ENCODE assay signal across 15 cellular contexts in genomic region chr12:95944108-95944704, GRCh38. TPM values are rescaled to one million over a fixed set of nuclear protein-coding genes. Genes with fewer than 3 reads are reported as not detected.
DNase-seq lines count a peak whose midpoint lies in the region; ATAC-seq and TF ChIP-seq lines count a peak whose summit lies in the region.
"Had no signal": no experiment of that assay in that cellular context is flagged by ENCODE, and none has a peak within 500 bp of the region (broad histone marks: within the 10 kb centered on the region; RNA-seq: fewer than 3 reads in every experiment).

No MANE protein-coding gene starts in this region.

- H3K27me3 Mint-ChIP-seq in MCF 10A (ENCODE audit: insufficient read depth, unreplicated experiment) (peaks cover 15% of the 10 kb centered on the region), T-cell (no peaks in the 10 kb centered on the region), type B pancreatic cell (peaks cover 40% of the 10 kb centered on the region)
- H3K27me3 Mint-ChIP-seq: dendritic cell treated with granulocyte-macrophage colony-stimulating factor and Interleukin-4, amounts not matched to agents 40 ng/mL and 50 ng/mL, for 4 days had no signal

- POLR2A ChIA-PET in MCF 10A (lab: Yijun Ruan, JAX) (interaction anchor here (1.2 to 3.6 kb wide), 6 partner anchors 10 to 333 kb away, joined by 3 to 40 read pairs (median 6); no protein-coding TSS in a partner anchor), T-cell (lab: Charles Lee) (no interaction called here)

- ATAC-seq in T-cell (replicated peaks in 1 of 4) (no peak), HG02885 (IDR thresholded peaks at IDR 0.05; ENCODE audit: poor library complexity, unreplicated experiment) (no peak)

- TF ChIP-seq POLR2A in breast epithelium (IDR thresholded peaks at IDR 0.05): no peak

- H3K36me3 ChIP-seq in breast epithelium (no peaks in the 10 kb centered on the region), iPS-15b (ENCODE audit: control insufficient read depth, insufficient read depth, low read length) (no peaks in the 10 kb centered on the region)
- H3K36me3 ChIP-seq: SJSA1 had no signal

- intact Hi-C loops in MCF 10A (cut with micrococcal nuclease) (no loop called here), breast epithelium (cut with DNase I; ENCODE audit: low total_unique reads) (no loop called here)

- H3K36me3 Mint-ChIP-seq in MCF 10A (ENCODE audit: insufficient read depth, unreplicated experiment) (no peaks in the 10 kb centered on the region), T-cell (no peaks in the 10 kb centered on the region), type B pancreatic cell (no peaks in the 10 kb centered on the region)

- DNase-seq in MCF 10A (ENCODE audit: unreplicated experiment) (no peak), breast epithelium (ENCODE audit: low spot score in 2 of 2) (no peak), T-cell (no peak), type B pancreatic cell (ENCODE audit: extremely low spot score, unreplicated experiment) (no peak), NCI-H524 (lab: John Stamatoyannopoulos, UW) (no peak), DMS53 (lab: John Stamatoyannopoulos, UW) (no peak)
- DNase-seq: NCI-H146, NCI-H82 had no signal

- CTCF ChIA-PET in MCF 10A (lab: Yijun Ruan, JAX): interaction anchor here (0.6 to 4.3 kb wide), 12 partner anchors 9 to 272 kb away, joined by 3 to 38 read pairs (median 4); no protein-coding TSS in a partner anchor
- CTCF ChIA-PET in T-cell (lab: Charles Lee): interaction anchor here (0.9 to 3.4 kb wide), 6 partner anchors 9 to 573 kb away, joined by 3 to 16 read pairs (median 4); no protein-coding TSS in a partner anchor

- H3K4me1 Mint-ChIP-seq in MCF 10A (ENCODE audit: insufficient read depth, unreplicated experiment) (no peaks in the 10 kb centered on the region), T-cell (peaks cover 5 to 12% (median 9%) of the 10 kb centered on the region in 3 donors), type B pancreatic cell (ENCODE audit: unreplicated experiment) (no peaks in the 10 kb centered on the region)

- TF ChIP-seq CTCF in MCF 10A (IDR thresholded peaks at IDR 0.05; ENCODE audit: unreplicated experiment) (no peak), breast epithelium (IDR thresholded peaks at IDR 0.05) (no peak), type B pancreatic cell (conservative IDR thresholded peaks at IDR 0.05) (no peak)

- H3K4me1 ChIP-seq in breast epithelium: no peaks in the 10 kb centered on the region
- H3K4me1 ChIP-seq in iPS-15b (ENCODE audit: control insufficient read depth, insufficient read depth, low read length): peaks cover 2% of the 10 kb centered on the region

- H3K9me3 Mint-ChIP-seq in MCF 10A (ENCODE audit: unreplicated experiment): no peaks in the 10 kb centered on the region
- no peaks in the 10 kb centered on the region for H3K9me3 Mint-ChIP-seq in T-cell
- H3K9me3 Mint-ChIP-seq in type B pancreatic cell: no peaks in the 10 kb centered on the region
- H3K9me3 Mint-ChIP-seq: dendritic cell treated with granulocyte-macrophage colony-stimulating factor and Interleukin-4, amounts not matched to agents 40 ng/mL and 50 ng/mL, for 4 days had no signal

- H3K9me3 ChIP-seq in breast epithelium (no peaks in the 10 kb centered on the region), iPS-15b (ENCODE audit: control insufficient read depth, insufficient read depth, low read length) (no peaks in the 10 kb centered on the region)
- H3K9me3 ChIP-seq: SJSA1 had no signal

- H3K4me3 Mint-ChIP-seq in MCF 10A (ENCODE audit: unreplicated experiment): peak overlapping the region; percentile 85
- H3K4me3 Mint-ChIP-seq in T-cell: peak overlapping the region; percentile 91 to 96 (median 94)
- H3K4me3 Mint-ChIP-seq in type B pancreatic cell: peak overlapping the region; percentile 96

- BruUV-seq in MCF 10A (replicated peaks; lab: Mats Ljungman, UMichigan): no TSS peak

- H3K27me3 ChIP-seq in breast epithelium: no peaks in the 10 kb centered on the region
- peaks cover 8% of the 10 kb centered on the region for H3K27me3 ChIP-seq in iPS-15b (ENCODE audit: control insufficient read depth, insufficient read depth, low read length)

- H3K4me3 ChIP-seq in breast epithelium: no peak overlapping the region
- H3K4me3 ChIP-seq in iPS-15b (ENCODE audit: low read depth, low read length): peak overlapping the region; percentile 89

- H3K27ac ChIP-seq in breast epithelium: no peak overlapping the region
- H3K27ac ChIP-seq: SJSA1 had no signal

- H3K27ac Mint-ChIP-seq in MCF 10A (ENCODE audit: low read depth, unreplicated experiment): no peak overlapping the region
- peak overlapping the region in 1 of 2 donors; percentile 73 for H3K27ac Mint-ChIP-seq in T-cell
- H3K27ac Mint-ChIP-seq in type B pancreatic cell: no peak overlapping the region

- H3K9ac ChIP-seq in iPS-15b (ENCODE audit: low read depth, low read length): no peak overlapping the region

RNA-seq across cellular contexts. Expression of gene AMDHD1, which starts 1.1 kb away (rescaled TPM):
- total RNA-seq in MCF 10A (2022) (0.29 and 0.47 TPM in 2 replicates), breast epithelium (1 to 10 TPM in 2 of 3 donors, under 1 TPM in 1; 0.98 to 2.8 (median 1.3) TPM), T-cell (1 to 10 TPM in 4 of 5 donors, under 1 TPM in 1; 0.40 to 2.6 (median 1.2) TPM), type B pancreatic cell (ENCODE audit: low replicate concordance) (0.43 and 1.0 TPM in 2 replicates)

RNA-seq across cellular contexts. Expression of gene CCDC38, which starts 1.8 kb away (rescaled TPM):
- 0.12 TPM in 1 of 2 replicates, not detected in the other for total RNA-seq in MCF 10A (2022)
- total RNA-seq in breast epithelium: under 1 TPM in 1 of 3 donors, not detected in 2; 0.73 TPM
- 1 to 10 TPM in 1 of 5 donors, under 1 TPM in 2, not detected in 2; 0.14 to 1.4 (median 0.49) TPM for total RNA-seq in T-cell
- 0.29 TPM in 1 of 2 replicates, not detected in the other for total RNA-seq in type B pancreatic cell (ENCODE audit: low replicate concordance)
- total RNA-seq: G401, kidney epithelial cell, subcutaneous adipose tissue had no signal

RNA-seq across cellular contexts. Expression of gene HAL, which starts 51.9 kb away (rescaled TPM):
- 0.27 and 1.1 TPM in 2 replicates for total RNA-seq in MCF 10A (2022)
- 1 to 10 TPM in 1 of 3 donors, under 1 TPM in 2; 0.59 to 4.3 (median 0.98) TPM for total RNA-seq in breast epithelium
- 1 to 10 TPM in 3 of 5 donors, under 1 TPM in 2; 0.54 to 2.4 (median 1.1) TPM for total RNA-seq in T-cell
- 2.1 and 3.8 TPM in 2 replicates for total RNA-seq in type B pancreatic cell (ENCODE audit: low replicate concordance)
- total RNA-seq: G401 had no signal
